16 cellular contexts compared by ENCODE assay signal in genomic region chr10:121754667-121755066, GRCh38.
DNase-seq lines count a peak whose midpoint lies in the region; ATAC-seq lines count a peak whose summit lies in the region.
"Had no signal": no experiment of that assay in that cellular context is flagged by ENCODE, and none has a peak within 500 bp of the region (broad histone marks: within the 10 kb centered on the region; RNA-seq: fewer than 3 reads in every experiment).

No MANE protein-coding gene starts in this region.

- H3K27me3 Mint-ChIP-seq in activated CD4-positive, alpha-beta T cell treated with anti-CD3 and anti-CD28 coated beads for 36 hours: no peaks in the 10 kb centered on the region
- no peaks in the 10 kb centered on the region for H3K27me3 Mint-ChIP-seq in activated T-helper 17 cell treated with anti-CD3 and anti-CD28 coated beads, Interleukin-2, amount 50 U/mL, for 72 hours
- H3K27me3 Mint-ChIP-seq: memory B cell had no signal

- ATAC-seq in activated CD4-positive, alpha-beta T cell treated with anti-CD3 and anti-CD28 coated beads for 36 hours: peak; percentile 45
- ATAC-seq in HG02885 (IDR thresholded peaks at IDR 0.05; ENCODE audit: poor library complexity, unreplicated experiment): peak; percentile 21
- ATAC-seq in activated T-helper 17 cell treated with anti-CD3 and anti-CD28 coated beads, Interleukin-2, amount 50 U/mL, for 72 hours (replicated peaks): peak; percentile 69
- ATAC-seq in HG02763 (IDR thresholded peaks at IDR 0.05; ENCODE audit: unreplicated experiment): no peak

- H3K4me1 Mint-ChIP-seq in activated CD4-positive, alpha-beta T cell treated with anti-CD3 and anti-CD28 coated beads for 36 hours: peaks cover 23% of the 10 kb centered on the region
- H3K4me1 Mint-ChIP-seq in activated T-helper 17 cell treated with anti-CD3 and anti-CD28 coated beads, Interleukin-2, amount 50 U/mL, for 72 hours: peaks cover 19% of the 10 kb centered on the region
- H3K4me1 Mint-ChIP-seq: memory B cell had no signal

- POLR2A ChIA-PET in activated CD4-positive, alpha-beta T cell treated with anti-CD3 and anti-CD28 coated beads for 36 hours (lab: Charles Lee): no interaction called here

- H3K4me3 Mint-ChIP-seq in activated CD4-positive, alpha-beta T cell treated with anti-CD3 and anti-CD28 coated beads for 36 hours: no peak overlapping the region
- peak overlapping the region; percentile 65 for H3K4me3 Mint-ChIP-seq in activated T-helper 17 cell treated with anti-CD3 and anti-CD28 coated beads, Interleukin-2, amount 50 U/mL, for 72 hours
- H3K4me3 Mint-ChIP-seq: brain, memory B cell had no signal

- intact Hi-C loops in activated CD4-positive, alpha-beta T cell treated with anti-CD3 and anti-CD28 coated beads for 36 hours (cut with DNase I, micrococcal nuclease): loop anchor here in 1 of 2 experiments (1.0 to 5.0 kb wide), 4 partner anchors 13 to 173 kb away; partner anchors contain the start of gene ATE1

- CTCF ChIA-PET in activated CD4-positive, alpha-beta T cell treated with anti-CD3 and anti-CD28 coated beads for 36 hours (lab: Charles Lee): no interaction called here

- no peak for DNase-seq in activated CD4-positive, alpha-beta T cell treated with anti-CD3 and anti-CD28 coated beads for 36 hours
- DNase-seq in activated CD4-positive, alpha-beta T cell treated with anti-CD3 and anti-CD28 coated beads for 48 hours: no peak
- peak; percentile 6 for DNase-seq in kidney tubule cell (ENCODE audit: low spot score)
- no peak for DNase-seq in AG20443 (ENCODE audit: low spot score)
- no peak for DNase-seq in medulla oblongata (ENCODE audit: extremely low spot score)
- DNase-seq: COR-L47, NCI-H1417 treated with DMSO at 0.1 percent for 48 hours, NCI-H524, nucleus accumbens, RPMI8226, T1000 had no signal

- H3K9me3 Mint-ChIP-seq in activated CD4-positive, alpha-beta T cell treated with anti-CD3 and anti-CD28 coated beads for 36 hours (ENCODE audit: low read depth): peaks cover 19% of the 10 kb centered on the region
- peaks cover 16% of the 10 kb centered on the region for H3K9me3 Mint-ChIP-seq in activated T-helper 17 cell treated with anti-CD3 and anti-CD28 coated beads, Interleukin-2, amount 50 U/mL, for 72 hours

- peak overlapping the region; percentile 73 for H3K27ac Mint-ChIP-seq in activated CD4-positive, alpha-beta T cell treated with anti-CD3 and anti-CD28 coated beads for 36 hours
- peak overlapping the region; percentile 91 for H3K27ac Mint-ChIP-seq in activated T-helper 17 cell treated with anti-CD3 and anti-CD28 coated beads, Interleukin-2, amount 50 U/mL, for 72 hours
- H3K27ac Mint-ChIP-seq: brain, memory B cell had no signal

- peaks cover 39% of the 10 kb centered on the region for H3K36me3 Mint-ChIP-seq in activated CD4-positive, alpha-beta T cell treated with anti-CD3 and anti-CD28 coated beads for 36 hours (ENCODE audit: low read depth)
- peaks cover 53% of the 10 kb centered on the region for H3K36me3 Mint-ChIP-seq in activated T-helper 17 cell treated with anti-CD3 and anti-CD28 coated beads, Interleukin-2, amount 50 U/mL, for 72 hours (ENCODE audit: low read depth)
